Comparison of ENCODE assay signal across 8 cellular contexts in the genomic region with DNA sequence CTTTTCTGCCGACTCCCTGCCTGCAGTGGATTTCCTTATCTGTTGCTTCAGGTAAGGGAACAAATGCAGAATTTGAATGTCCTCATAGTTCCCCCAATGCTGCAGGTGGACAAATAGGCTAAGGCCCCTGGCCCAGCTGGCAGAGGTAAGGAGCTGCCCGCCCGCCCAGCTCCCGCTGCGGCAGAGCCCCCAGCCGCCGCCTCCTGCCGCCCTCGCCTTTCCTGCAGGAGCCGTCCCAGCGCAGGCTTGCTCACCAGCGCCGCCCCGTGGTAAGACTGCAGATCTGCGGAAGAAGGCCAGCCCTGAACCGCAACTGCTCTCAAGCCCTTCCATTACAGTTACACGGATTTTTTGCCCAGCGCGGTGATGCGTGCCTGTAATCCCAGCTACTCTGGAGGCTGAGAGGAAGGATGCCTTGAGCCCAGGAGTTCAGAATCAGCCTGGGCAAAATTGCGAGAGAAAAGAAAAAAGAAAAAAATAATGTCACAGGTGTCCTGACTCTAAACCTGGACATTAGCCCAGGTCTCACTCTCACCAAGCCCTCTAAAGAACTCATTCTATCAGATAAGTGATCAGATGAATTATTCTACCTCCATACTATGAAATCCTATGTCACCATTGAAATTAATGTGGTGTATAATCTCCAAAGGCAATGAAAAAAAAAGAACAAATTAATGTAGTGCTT. TPM values are rescaled to one million over a fixed set of nuclear protein-coding genes. Genes with fewer than 3 reads are reported as not detected.
DNase-seq lines count a peak whose midpoint lies in the region; ATAC-seq and TF ChIP-seq lines count a peak whose summit lies in the region.

No MANE protein-coding gene starts in this region.

- H3K27me3 Mint-ChIP-seq in activated CD4-positive, alpha-beta T cell treated with anti-CD3 and anti-CD28 coated beads, Interleukin-2, amount 10 ng/mL, durations not matched to agents 24 days and 14 days = peaks cover 28% of the 10 kb centered on the region

- peak; percentile 92 for TF ChIP-seq CTCF in AG09319 (IDR thresholded peaks at IDR 0.05; ENCODE audit: low read depth, low read length)
- peak; percentile 95 for TF ChIP-seq CTCF in colonic mucosa (IDR thresholded peaks at IDR 0.05)
- peak; percentile 90 for TF ChIP-seq CTCF in liver (IDR thresholded peaks at IDR 0.05; ENCODE audit: low read depth, low read length, missing input control)

- intact Hi-C loops in activated CD4-positive, alpha-beta T cell treated with anti-CD3 and anti-CD28 coated beads, Interleukin-2, amount 10 ng/mL, durations not matched to agents 24 days and 14 days (cut with micrococcal nuclease) = loop anchor here (2.0 kb wide), 1 partner anchor 90 kb away; no protein-coding TSS in a partner anchor
- intact Hi-C loops in colonic mucosa (cut with DNase I) = loop anchor here (10.0 kb wide), 2 partner anchors 110 to 300 kb away; no protein-coding TSS in a partner anchor

- H3K27ac ChIP-seq in colonic mucosa (no peak overlapping the region), liver (ENCODE audit: low read depth in 1 of 2, low read length in 2 of 2) (no peak overlapping the region)

- H3K4me3 ChIP-seq in colonic mucosa (no peak overlapping the region), liver (ENCODE audit: low read depth in 1 of 3, low read length in 3 of 3) (peak overlapping the region in 2 of 3 donors; percentile 19 to 36)

- DNase-seq in AG09319 (ENCODE audit: extremely low read depth, low read depth) (peak; percentile 10), NCI-H345 treated with DMSO at 0.1 percent for 48 hours (lab: John Stamatoyannopoulos, UW; ENCODE audit: unreplicated experiment) (peak; percentile 19), colonic mucosa (peak; percentile 74)
- DNase-seq in activated CD4-positive, alpha-beta T cell treated with anti-CD3 and anti-CD28 coated beads, Interleukin-2, amount 10 ng/mL, durations not matched to agents 24 days and 14 days = peak; percentile 93
- DNase-seq in stimulated activated CD4-positive, alpha-beta T cell treated with anti-CD3 and anti-CD28 coated beads, Interleukin-4, amount 100 ng/mL, for 24 hours = peak; percentile 56

- H3K36me3 ChIP-seq in colonic mucosa = no peaks in the 10 kb centered on the region
- H3K36me3 ChIP-seq in liver (ENCODE audit: control insufficient read depth in 4 of 4, insufficient read depth in 3 of 4, low read depth in 1 of 4, low read length in 3 of 4) = no peaks in the 10 kb centered on the region

- ATAC-seq in GM21526 (IDR thresholded peaks at IDR 0.05; ENCODE audit: low FRiP score, unreplicated experiment) (peak; percentile 59), GM21515 (IDR thresholded peaks at IDR 0.05; ENCODE audit: unreplicated experiment) (no peak)

- H3K9me3 Mint-ChIP-seq in activated CD4-positive, alpha-beta T cell treated with anti-CD3 and anti-CD28 coated beads, Interleukin-2, amount 10 ng/mL, durations not matched to agents 24 days and 14 days = no peaks in the 10 kb centered on the region

- TF ChIP-seq RAD21 in liver (IDR thresholded peaks at IDR 0.05) = peak; percentile 90 to 98

- 2% methylated on average over 21 of the region's 21 CpGs for WGBS in liver

- H3K27ac Mint-ChIP-seq in activated CD4-positive, alpha-beta T cell treated with anti-CD3 and anti-CD28 coated beads, Interleukin-2, amount 10 ng/mL, durations not matched to agents 24 days and 14 days = no peak overlapping the region

- H3K9me3 ChIP-seq in colonic mucosa = no peaks in the 10 kb centered on the region
- no peaks in the 10 kb centered on the region for H3K9me3 ChIP-seq in liver (ENCODE audit: control insufficient read depth in 4 of 4, low read length in 3 of 4)

- H3K4me1 ChIP-seq in colonic mucosa (no peaks in the 10 kb centered on the region), liver (ENCODE audit: control insufficient read depth in 4 of 4, insufficient read depth in 4 of 4, low read length in 3 of 4) (peaks cover 0 to 15% (median 5%) of the 10 kb centered on the region in 4 donors)

- H3K27me3 ChIP-seq in colonic mucosa = no peaks in the 10 kb centered on the region
- no peaks in the 10 kb centered on the region for H3K27me3 ChIP-seq in liver (ENCODE audit: control insufficient read depth in 4 of 4, insufficient read depth in 4 of 4, low read length in 3 of 4)

- peak overlapping the region in 1 of 2 donors; percentile 38 for H3K9ac ChIP-seq in colonic mucosa (ENCODE audit: low read depth in 2 of 2, low read length in 2 of 2)
- no peak overlapping the region for H3K9ac ChIP-seq in liver (ENCODE audit: low read depth in 1 of 2, low read length in 2 of 2)

- H3K4me3 Mint-ChIP-seq in activated CD4-positive, alpha-beta T cell treated with anti-CD3 and anti-CD28 coated beads, Interleukin-2, amount 10 ng/mL, durations not matched to agents 24 days and 14 days = no peak overlapping the region

- H3K36me3 Mint-ChIP-seq in activated CD4-positive, alpha-beta T cell treated with anti-CD3 and anti-CD28 coated beads, Interleukin-2, amount 10 ng/mL, durations not matched to agents 24 days and 14 days (ENCODE audit: low read depth) = no peaks in the 10 kb centered on the region

- peaks cover 10% of the 10 kb centered on the region for H3K4me1 Mint-ChIP-seq in activated CD4-positive, alpha-beta T cell treated with anti-CD3 and anti-CD28 coated beads, Interleukin-2, amount 10 ng/mL, durations not matched to agents 24 days and 14 days

TF ChIP-seq in liver, 16 proteins besides CTCF, POLR2A, EP300 and RAD21:
- TF ChIP-seq, protein P1, sequence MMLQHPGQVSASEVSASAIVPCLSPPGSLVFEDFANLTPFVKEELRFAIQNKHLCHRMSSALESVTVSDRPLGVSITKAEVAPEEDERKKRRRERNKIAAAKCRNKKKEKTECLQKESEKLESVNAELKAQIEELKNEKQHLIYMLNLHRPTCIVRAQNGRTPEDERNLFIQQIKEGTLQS (IDR thresholded peaks at IDR 0.05) = no peak
- TF ChIP-seq JUND (IDR thresholded peaks at IDR 0.05) (no peak), TAF1 (conservative IDR thresholded peaks at IDR 0.05) (no peak), REST (IDR thresholded peaks at IDR 0.05) (no peak), ZBTB33 (IDR thresholded peaks at IDR 0.05) (no peak), SP1 (IDR thresholded peaks at IDR 0.05) (no peak), RXRA (IDR thresholded peaks at IDR 0.05) (no peak), GABPA (IDR thresholded peaks at IDR 0.05 in 1 of 2, conservative IDR thresholded peaks at IDR 0.05 in 1 of 2) (no peak), HNF4G (IDR thresholded peaks at IDR 0.05) (no peak), YY1 (IDR thresholded peaks at IDR 0.05) (no peak), EGR1 (IDR thresholded peaks at IDR 0.05; ENCODE audit: low read depth in 2 of 2) (no peak), FOXA2 (IDR thresholded peaks at IDR 0.05) (no peak), HNF4A (conservative IDR thresholded peaks at IDR 0.05) (no peak), NR2F2 (IDR thresholded peaks at IDR 0.05) (no peak), FOXA1 (IDR thresholded peaks at IDR 0.05) (no peak)
- TF ChIP-seq, protein P2, sequence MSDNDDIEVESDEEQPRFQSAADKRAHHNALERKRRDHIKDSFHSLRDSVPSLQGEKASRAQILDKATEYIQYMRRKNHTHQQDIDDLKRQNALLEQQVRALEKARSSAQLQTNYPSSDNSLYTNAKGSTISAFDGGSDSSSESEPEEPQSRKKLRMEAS (IDR thresholded peaks at IDR 0.05) = no peak

RNA-seq across cellular contexts. Expression of gene EMID1, which starts 51.2 kb away (rescaled TPM):
- total RNA-seq in activated CD4-positive, alpha-beta T cell treated with anti-CD3 and anti-CD28 coated beads, Interleukin-2, amount 10 ng/mL, durations not matched to agents 24 days and 14 days = not detected in 2 replicates
- 1 to 10 TPM; 4.4 TPM for total RNA-seq in colonic mucosa
- 1 to 10 TPM; 1.8 to 8.9 TPM for total RNA-seq in liver
- polyA plus RNA-seq in liver = 1 to 10 TPM in 1 of 2 donors, under 1 TPM in 1; 0.89 to 2.4 TPM

Comparison
In these comparisons a context has a peak if more than half of its experiments do, and no peak if none do; other contexts are left out.
1. DNase-seq: peak in every context shown above with its lines; median percentile 93 in activated CD4-positive, alpha-beta T cell treated with anti-CD3 and anti-CD28 coated beads, Interleukin-2, amount 10 ng/mL, durations not matched to agents 24 days and 14 days; 74 in colonic mucosa; 56 in stimulated activated CD4-positive, alpha-beta T cell treated with anti-CD3 and anti-CD28 coated beads, Interleukin-4, amount 100 ng/mL, for 24 hours; 19 in NCI-H345 treated with DMSO at 0.1 percent for 48 hours; 10 in AG09319.